Comparison of ENCODE assay signal across 1 cellular context in the genomic region with DNA sequence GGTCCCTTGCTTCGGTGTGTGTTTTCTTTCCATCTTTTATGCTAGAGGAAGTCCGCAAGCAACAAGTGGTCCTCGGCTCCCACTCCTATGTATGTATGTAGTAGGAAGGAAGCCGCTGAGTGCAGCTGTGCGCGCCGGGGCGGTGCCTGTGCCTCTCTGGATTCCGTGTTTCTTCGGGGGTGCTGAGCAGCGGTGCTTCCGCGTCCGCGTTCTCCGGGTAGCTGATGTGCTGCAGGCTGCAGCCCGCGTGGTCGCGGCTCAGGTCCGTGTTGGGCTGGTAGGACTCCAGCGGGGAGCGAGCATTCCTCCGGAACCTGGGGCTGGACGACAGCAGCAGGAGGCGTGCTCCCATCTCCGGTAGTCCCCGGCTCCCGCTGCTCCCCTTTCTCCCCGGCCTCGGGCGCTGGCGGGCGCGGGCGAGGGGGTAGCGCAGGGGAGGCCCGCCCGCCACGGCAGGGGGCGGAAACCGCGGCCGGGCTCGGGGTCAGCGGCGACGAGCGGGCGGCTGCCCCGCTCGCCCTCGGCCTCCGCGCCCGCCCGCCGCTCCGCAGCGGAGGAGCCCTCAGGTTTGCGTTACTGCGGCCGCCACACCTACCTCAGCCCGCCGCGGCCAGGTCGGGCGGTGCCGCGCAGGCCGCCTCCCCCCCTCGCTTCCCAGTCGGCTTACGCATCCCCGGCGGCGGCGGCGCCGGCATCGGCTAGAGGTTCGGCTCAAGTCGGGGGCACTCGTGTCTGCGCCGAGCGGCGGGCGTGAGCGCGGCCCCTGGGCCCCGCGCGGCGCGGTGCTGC.
TF ChIP-seq lines count a peak whose summit lies in the region.

No MANE protein-coding gene starts in this region.

TF ChIP-seq in neural cell, 6 proteins besides CTCF, POLR2A, EP300 and RAD21:
- TF ChIP-seq MXI1 (conservative IDR thresholded peaks at IDR 0.05; ENCODE audit: poor library complexity, severe bottlenecking) = peak; percentile 71
- TF ChIP-seq TAF1 (IDR thresholded peaks at IDR 0.05; ENCODE audit: low read depth) = no peak
- TF ChIP-seq POLR2AphosphoS5 (IDR thresholded peaks at IDR 0.05) = peak; percentile 6
